ENCODE assay signal across 43 cellular contexts in genomic region chr2:230967113-230967512, GRCh38. TPM values are rescaled to one million over a fixed set of nuclear protein-coding genes. Genes with fewer than 3 reads are reported as not detected.
"Had no signal": no experiment of that assay in that cellular context is flagged by ENCODE, and none has a peak within 500 bp of the region (broad histone marks: within the 10 kb centered on the region; RNA-seq: fewer than 3 reads in every experiment).

No MANE protein-coding gene starts in this region.

- DNase-seq: activated effector memory CD4-positive, alpha-beta T cell treated with anti-CD3 and anti-CD28 coated beads, Interleukin-2, amount 50 U/mL, for 16 hours; activated effector memory CD4-positive, alpha-beta T cell treated with Interleukin-2 at 50 U/mL for 16 hours; activated gamma-delta T cell; activated gamma-delta T cell treated with Interleukin-2 at 50 U/mL for 16 hours; activated naive CD4-positive, alpha-beta T cell; activated naive CD4-positive, alpha-beta T cell treated with anti-CD3 and anti-CD28 coated beads for 36 hours; activated naive CD4-positive, alpha-beta T cell treated with anti-CD3 and anti-CD28 coated beads, Interleukin-2, amount 50 U/mL, for 16 hours; activated naive CD4-positive, alpha-beta T cell treated with Interleukin-2 at 50 U/mL for 16 hours; activated naive CD8-positive, alpha-beta T cell treated with anti-CD3 and anti-CD28 coated beads for 36 hours; activated naive CD8-positive, alpha-beta T cell treated with anti-CD3 and anti-CD28 coated beads, Interleukin-2, amount 10 ng/mL, durations not matched to agents 7 days and 5 days; activated naive CD8-positive, alpha-beta T cell treated with anti-CD3 and anti-CD28 coated beads, Interleukin-2, amount 50 U/mL, for 24 hours; activated T-cell treated with anti-CD3 and anti-CD28 coated beads for 4 hours; activated T-cell treated with anti-CD3 and anti-CD28 coated beads, Interleukin-2, amount 50 U/mL, for 1 hour; activated T-cell treated with anti-CD3 and anti-CD28 coated beads, Interleukin-2, amount 50 U/mL, for 24 hours; activated T-cell treated with anti-CD3 and anti-CD28 coated beads, Interleukin-2, amount 50 U/mL, for 4 hours; activated T-cell treated with anti-CD3 and anti-CD28 coated beads, Interleukin-2, amount 50 U/mL, for 48 hours; activated T-cell treated with anti-CD3 and anti-CD28 coated beads, Interleukin-2, amount 50 U/mL, for 72 hours; amniotic stem cell; amygdala; anterior cingulate cortex; aorta; body of pancreas; brain microvascular endothelial cell; caudate nucleus; central memory CD4-positive, alpha-beta T cell; cerebellar nuclear complex had no signal

- H3K4me3 ChIP-seq: adrenal gland, ascending aorta, body of pancreas, breast epithelium, cardiac muscle cell had no signal

- H3K27ac ChIP-seq: adrenal gland, ascending aorta, body of pancreas, brain microvascular endothelial cell, breast epithelium, cardiac muscle cell had no signal

- H3K36me3 ChIP-seq: adrenal gland, ascending aorta, brain microvascular endothelial cell, breast epithelium, cardiac muscle cell had no signal

- H3K9me3 Mint-ChIP-seq: activated naive CD4-positive, alpha-beta T cell treated with anti-CD3 and anti-CD28 coated beads for 36 hours; activated naive CD8-positive, alpha-beta T cell treated with anti-CD3 and anti-CD28 coated beads, Interleukin-2, amount 50 U/mL, for 24 hours; activated T-cell treated with anti-CD3 and anti-CD28 coated beads, Interleukin-2, amount 50 U/mL, for 4 hours; activated T-cell treated with anti-CD3 and anti-CD28 coated beads, Interleukin-2, amount 50 U/mL, for 72 hours; activated T-helper 1 cell treated with anti-CD3 and anti-CD28 coated beads, Interleukin-12 subunit alpha, Interleukin-12 subunit beta, Interleukin-2, Interleukin-4 antibody, amounts not matched to agents 30 ng/mL and 10 ng/mL and 1 ng/mL, durations not matched to agents 14 hours and 24 hours and 36 hours; activated T-helper 2 cell treated with anti-CD3 and anti-CD28 coated beads, Interferon-gamma antibody, Interleukin-2, Interleukin-4, amounts not matched to agents 10 μg/mL and 5 μg/mL and 100 μg/mL, durations not matched to agents 14 hours and 24 hours and 36 hours; central memory CD8-positive, alpha-beta T cell had no signal

- H3K27ac Mint-ChIP-seq: activated naive CD4-positive, alpha-beta T cell treated with anti-CD3 and anti-CD28 coated beads for 36 hours; activated naive CD4-positive, alpha-beta T cell treated with anti-CD3 and anti-CD28 coated beads, Interleukin-2, amount 50 U/mL, for 72 hours; activated naive CD8-positive, alpha-beta T cell; activated naive CD8-positive, alpha-beta T cell treated with anti-CD3 and anti-CD28 coated beads for 36 hours; activated naive CD8-positive, alpha-beta T cell treated with anti-CD3 and anti-CD28 coated beads, Interleukin-2, amount 10 ng/mL, durations not matched to agents 7 days and 5 days; activated naive CD8-positive, alpha-beta T cell treated with anti-CD3 and anti-CD28 coated beads, Interleukin-2, amount 50 U/mL, for 24 hours; activated T-cell treated with anti-CD3 and anti-CD28 coated beads, Interleukin-2, amount 50 U/mL, for 24 hours; activated T-cell treated with anti-CD3 and anti-CD28 coated beads, Interleukin-2, amount 50 U/mL, for 72 hours; activated T-helper 1 cell treated with anti-CD3 and anti-CD28 coated beads, Interleukin-12 subunit alpha, Interleukin-12 subunit beta, Interleukin-2, Interleukin-4 antibody, amounts not matched to agents 30 ng/mL and 10 ng/mL and 1 ng/mL, durations not matched to agents 14 hours and 24 hours and 36 hours; activated T-helper 17 cell treated with anti-CD3 and anti-CD28 coated beads, Interleukin-2, amount 50 U/mL, for 72 hours; activated T-helper 2 cell treated with anti-CD3 and anti-CD28 coated beads, Interferon-gamma antibody, Interleukin-2, Interleukin-4, amounts not matched to agents 10 μg/mL and 5 μg/mL and 100 μg/mL, durations not matched to agents 14 hours and 24 hours and 36 hours; brain had no signal

- H3K4me3 Mint-ChIP-seq: activated naive CD4-positive, alpha-beta T cell treated with anti-CD3 and anti-CD28 coated beads for 36 hours; activated naive CD8-positive, alpha-beta T cell; activated naive CD8-positive, alpha-beta T cell treated with anti-CD3 and anti-CD28 coated beads for 36 hours; activated naive CD8-positive, alpha-beta T cell treated with anti-CD3 and anti-CD28 coated beads, Interleukin-2, amount 10 ng/mL, durations not matched to agents 7 days and 5 days; activated naive CD8-positive, alpha-beta T cell treated with anti-CD3 and anti-CD28 coated beads, Interleukin-2, amount 50 U/mL, for 24 hours; activated T-cell treated with anti-CD3 and anti-CD28 coated beads, Interleukin-2, amount 50 U/mL, for 24 hours; activated T-cell treated with anti-CD3 and anti-CD28 coated beads, Interleukin-2, amount 50 U/mL, for 4 hours; activated T-cell treated with anti-CD3 and anti-CD28 coated beads, Interleukin-2, amount 50 U/mL, for 72 hours; activated T-helper 1 cell treated with anti-CD3 and anti-CD28 coated beads, Interleukin-12 subunit alpha, Interleukin-12 subunit beta, Interleukin-2, Interleukin-4 antibody, amounts not matched to agents 30 ng/mL and 10 ng/mL and 1 ng/mL, durations not matched to agents 14 hours and 24 hours and 36 hours; activated T-helper 17 cell treated with anti-CD3 and anti-CD28 coated beads, Interleukin-2, amount 50 U/mL, for 72 hours; brain; central memory CD8-positive, alpha-beta T cell had no signal

- H3K4me1 ChIP-seq: adrenal gland, ascending aorta, body of pancreas, breast epithelium had no signal

- H3K4me1 Mint-ChIP-seq: brain had no signal

- FAIRE-seq: astrocyte, bronchial epithelial cell had no signal

- H3K27me3 Mint-ChIP-seq: activated naive CD8-positive, alpha-beta T cell; activated naive CD8-positive, alpha-beta T cell treated with anti-CD3 and anti-CD28 coated beads for 36 hours; activated naive CD8-positive, alpha-beta T cell treated with anti-CD3 and anti-CD28 coated beads, Interleukin-2, amount 10 ng/mL, durations not matched to agents 7 days and 5 days; activated naive CD8-positive, alpha-beta T cell treated with anti-CD3 and anti-CD28 coated beads, Interleukin-2, amount 50 U/mL, for 24 hours; activated T-cell treated with anti-CD3 and anti-CD28 coated beads, Interleukin-2, amount 50 U/mL, for 24 hours had no signal

- H3K27me3 ChIP-seq: adrenal gland, ascending aorta, body of pancreas, brain microvascular endothelial cell, breast epithelium, cardiac muscle cell had no signal

- ATAC-seq: activated naive CD4-positive, alpha-beta T cell treated with anti-CD3 and anti-CD28 coated beads, Interleukin-2, amount 50 U/mL, for 72 hours; activated naive CD8-positive, alpha-beta T cell treated with anti-CD3 and anti-CD28 coated beads, Interleukin-2, amount 50 U/mL, for 24 hours; activated T-cell treated with anti-CD3 and anti-CD28 coated beads, Interleukin-2, amount 50 U/mL, for 4 hours; activated T-cell treated with anti-CD3 and anti-CD28 coated beads, Interleukin-2, amount 50 U/mL, for 72 hours; activated T-helper 17 cell treated with anti-CD3 and anti-CD28 coated beads, Interleukin-2, amount 50 U/mL, for 72 hours; body of pancreas had no signal

- H3K9me3 ChIP-seq: adrenal gland, ascending aorta, body of pancreas, breast epithelium had no signal

- H3K36me3 Mint-ChIP-seq: activated naive CD8-positive, alpha-beta T cell treated with anti-CD3 and anti-CD28 coated beads, Interleukin-2, amount 10 ng/mL, durations not matched to agents 7 days and 5 days; brain had no signal

RNA-seq across cellular contexts. Expression of gene SPATA3, which starts 28.8 kb away (rescaled TPM):
- total RNA-seq: activated naive CD4-positive, alpha-beta T cell treated with anti-CD3 and anti-CD28 coated beads for 36 hours; activated naive CD8-positive, alpha-beta T cell treated with anti-CD3 and anti-CD28 coated beads for 36 hours; activated naive CD8-positive, alpha-beta T cell treated with anti-CD3 and anti-CD28 coated beads, Interleukin-2, amount 10 ng/mL, durations not matched to agents 7 days and 5 days; activated T-cell treated with anti-CD3 and anti-CD28 coated beads, Interleukin-2, amount 50 U/mL, for 4 hours; activated T-helper 1 cell treated with anti-CD3 and anti-CD28 coated beads, Interleukin-12 subunit alpha, Interleukin-12 subunit beta, Interleukin-2, Interleukin-4 antibody, amounts not matched to agents 30 ng/mL and 10 ng/mL and 1 ng/mL, durations not matched to agents 14 hours and 24 hours and 36 hours; activated T-helper 2 cell treated with anti-CD3 and anti-CD28 coated beads, Interferon-gamma antibody, Interleukin-2, Interleukin-4, amounts not matched to agents 10 μg/mL and 5 μg/mL and 100 μg/mL, durations not matched to agents 14 hours and 24 hours and 36 hours; adrenal gland; aorta; ascending aorta; astrocyte; body of pancreas; breast epithelium; bronchial epithelial cell; cardiac muscle cell; cardiac septum; cerebellum; chondrocyte had no signal
- polyA plus RNA-seq: adipose tissue, adrenal gland, aorta, cardiac muscle cell had no signal

RNA-seq across cellular contexts. Expression of gene GPR55, which starts 42.1 kb away (rescaled TPM):
- total RNA-seq: ascending aorta, astrocyte, body of pancreas, bronchial epithelial cell, cardiac muscle cell, cardiac septum, cerebellum, chondrocyte had no signal
- polyA plus RNA-seq: aorta, cardiac muscle cell had no signal
